Comparison of ENCODE assay signal across 1 cellular context in genomic region chr17:4407851-4408250, GRCh38.
TF ChIP-seq lines count a peak whose summit lies in the region.

No MANE protein-coding gene starts in this region.

TF ChIP-seq in HepG2, 621 proteins besides CTCF, POLR2A, EP300 and RAD21:
- TF ChIP-seq ZNF891 (CRISPR knock-in tag; IDR thresholded peaks at IDR 0.05), result no peak
- TF ChIP-seq ZNF224 (CRISPR knock-in tag; IDR thresholded peaks at IDR 0.05), result no peak
- TF ChIP-seq MEF2D (CRISPR knock-in tag; IDR thresholded peaks at IDR 0.05), result no peak
- TF ChIP-seq NFYB (CRISPR knock-in tag; IDR thresholded peaks at IDR 0.05), result no peak
- TF ChIP-seq SRY (CRISPR knock-in tag; IDR thresholded peaks at IDR 0.05), result no peak
- TF ChIP-seq ZFP36L1 (CRISPR knock-in tag; IDR thresholded peaks at IDR 0.05), result no peak
- no peak for TF ChIP-seq ZNF235 (CRISPR knock-in tag; IDR thresholded peaks at IDR 0.05; ENCODE audit: borderline replicate concordance)
- TF ChIP-seq SALL2 (CRISPR knock-in tag; IDR thresholded peaks at IDR 0.05), result no peak
- no peak for TF ChIP-seq ZIK1 (CRISPR knock-in tag; IDR thresholded peaks at IDR 0.05; ENCODE audit: borderline replicate concordance, low read depth)
- TF ChIP-seq ZNF83 (CRISPR knock-in tag; IDR thresholded peaks at IDR 0.05; ENCODE audit: borderline replicate concordance), result no peak
- TF ChIP-seq TEAD3 (CRISPR knock-in tag; optimal IDR thresholded peaks at IDR 0.05; ENCODE audit: borderline replicate concordance), result no peak
- TF ChIP-seq ZNF772 (CRISPR knock-in tag; IDR thresholded peaks at IDR 0.05), result no peak
- no peak for TF ChIP-seq TRAFD1 (CRISPR knock-in tag; IDR thresholded peaks at IDR 0.05; ENCODE audit: borderline replicate concordance)
- TF ChIP-seq CENPX (CRISPR knock-in tag; IDR thresholded peaks at IDR 0.05), result no peak
- no peak for TF ChIP-seq ATF5 (CRISPR knock-in tag; IDR thresholded peaks at IDR 0.05; ENCODE audit: low read depth)
- TF ChIP-seq ZNF780A (CRISPR knock-in tag; IDR thresholded peaks at IDR 0.05), result no peak
- no peak for TF ChIP-seq RNF2 (conservative IDR thresholded peaks at IDR 0.05; ENCODE audit: low read depth)
- TF ChIP-seq MAZ (IDR thresholded peaks at IDR 0.05; ENCODE audit: borderline replicate concordance, low read depth, low read length), result no peak
- TF ChIP-seq MAZ (CRISPR knock-in tag; IDR thresholded peaks at IDR 0.05; ENCODE audit: low read depth), result no peak
- no peak for TF ChIP-seq ZNF142 (CRISPR knock-in tag; IDR thresholded peaks at IDR 0.05)
- TF ChIP-seq EHMT2 (IDR thresholded peaks at IDR 0.05; ENCODE audit: borderline replicate concordance, low read depth, low read length), result no peak
